8 cellular contexts compared by ENCODE assay signal in genomic region chr3:129119365-129120100, GRCh38. TPM values are rescaled to one million over a fixed set of nuclear protein-coding genes. Genes with fewer than 3 reads are reported as not detected.
DNase-seq lines count a peak whose midpoint lies in the region; ATAC-seq and TF ChIP-seq lines count a peak whose summit lies in the region.

No MANE protein-coding gene starts in this region.

- no peak overlapping the region for H2AFZ ChIP-seq in neuron (ENCODE audit: low read depth, low read length)

- DNase-seq in GF-D8 (lab: John Stamatoyannopoulos, UW), result peak; percentile 19
- no peak for DNase-seq in Panc1 (ENCODE audit: low read depth, low spot score)
- DNase-seq in cortex of kidney (lab: John Stamatoyannopoulos, UW), result no peak
- DNase-seq in NCI-H82 treated with DMSO at 0.1 percent for 48 hours (lab: John Stamatoyannopoulos, UW; ENCODE audit: unreplicated experiment), result no peak
- no peak for DNase-seq in globus pallidus (ENCODE audit: low spot score)

- H3K36me3 ChIP-seq in Panc1 (ENCODE audit: control insufficient read depth, insufficient read depth, low read length), result no peaks in the 10 kb centered on the region; the same call in 1 of the 2 replicates
- H3K36me3 ChIP-seq in endocrine pancreas (ENCODE audit: control insufficient read depth, insufficient read depth, low read length), result no peaks in the 10 kb centered on the region
- no peaks in the 10 kb centered on the region for H3K36me3 ChIP-seq in neuron (ENCODE audit: insufficient read depth, low read length)

- POLR2A ChIA-PET in Panc1 (lab: Charles Lee), result interaction anchor here (1.0 kb wide), 1 partner anchor 10 kb away, joined by 8 read pairs; no protein-coding TSS in a partner anchor

- in situ Hi-C loops in Panc1 (cut with HindIII; ENCODE audit: low pct_unique_long_range_greater_than_20kb, low sequenced_read_pairs), result loop anchor here (10.0 kb wide), 1 partner anchor 125 kb away; the partner anchor contains the start of gene CFAP92

- H3K27ac ChIP-seq in Panc1 (ENCODE audit: low read length), result peak overlapping the region; percentile 91

- BruUV-seq in Panc1 (replicated peaks; lab: Mats Ljungman, UMichigan), result no TSS peak

- no peak for TF ChIP-seq CTCF in Panc1 (IDR thresholded peaks at IDR 0.05)

- H3K4me1 ChIP-seq in Panc1 (ENCODE audit: control insufficient read depth, insufficient read depth, low read length), result peaks cover 39% of the 10 kb centered on the region
- no peaks in the 10 kb centered on the region for H3K4me1 ChIP-seq in endocrine pancreas (ENCODE audit: control insufficient read depth, insufficient read depth, low read length)
- H3K4me1 ChIP-seq in neuron (ENCODE audit: insufficient read depth, low read length), result peaks cover 27% of the 10 kb centered on the region

- H3K9me3 ChIP-seq in Panc1 (ENCODE audit: control insufficient read depth, insufficient read depth, low read depth, low read length) (no peaks in the 10 kb centered on the region), endocrine pancreas (ENCODE audit: control insufficient read depth, low read length) (no peaks in the 10 kb centered on the region), neuron (ENCODE audit: low read length) (no peaks in the 10 kb centered on the region)

- peak overlapping the region; percentile 76 to 81 for H3K4me3 ChIP-seq in Panc1 (ENCODE audit: low read depth in 2 of 2, low read length in 2 of 2)
- peak overlapping the region; percentile 49 for H3K4me3 ChIP-seq in endocrine pancreas (ENCODE audit: control insufficient read depth, insufficient read depth, low read length)
- peak overlapping the region; percentile 83 for H3K4me3 ChIP-seq in neuron (ENCODE audit: low read length)

- no peak for ATAC-seq in Panc1
- no peak for ATAC-seq in GM21526 (IDR thresholded peaks at IDR 0.05; ENCODE audit: low FRiP score, unreplicated experiment)

- intact Hi-C loops in Panc1 (cut with micrococcal nuclease; ENCODE audit: unreplicated experiment), result no loop called here

- no peaks in the 10 kb centered on the region for H3K27me3 ChIP-seq in Panc1 (ENCODE audit: control insufficient read depth, insufficient read depth, low read length)
- H3K27me3 ChIP-seq in endocrine pancreas (ENCODE audit: control insufficient read depth, insufficient read depth, low read length), result no peaks in the 10 kb centered on the region
- no peaks in the 10 kb centered on the region for H3K27me3 ChIP-seq in neuron (ENCODE audit: insufficient read depth, low read length)

- CTCF ChIA-PET in Panc1 (lab: Charles Lee), result interaction anchor here (0.7 kb wide), 1 partner anchor 77 kb away, joined by 6 read pairs; no protein-coding TSS in a partner anchor

- H3K9ac ChIP-seq in endocrine pancreas (ENCODE audit: control insufficient read depth, insufficient read depth, low read length), result peak overlapping the region; percentile 27

RNA-seq across cellular contexts. Expression of gene RAB43, which starts 2.1 kb away (rescaled TPM):
- total RNA-seq in Panc1 (2021; ENCODE audit: unreplicated experiment), result 27.7 TPM
- 30.0 TPM for polyA plus RNA-seq in Panc1 (2012; ENCODE audit: insufficient read length)

RNA-seq across cellular contexts. Expression of gene ISY1, which starts 41.3 kb away (rescaled TPM):
- 45.7 TPM for total RNA-seq in Panc1 (2021; ENCODE audit: unreplicated experiment)
- 53.6 TPM for polyA plus RNA-seq in Panc1 (2012; ENCODE audit: insufficient read length)

RNA-seq across cellular contexts. Expression of gene GP9, which starts 59.0 kb away (rescaled TPM):
- not detected for total RNA-seq in Panc1 (2021; ENCODE audit: unreplicated experiment)
- not detected for polyA plus RNA-seq in Panc1 (2012; ENCODE audit: insufficient read length)
